Comparison of ENCODE assay signal across 2 cellular contexts in the genomic region with DNA sequence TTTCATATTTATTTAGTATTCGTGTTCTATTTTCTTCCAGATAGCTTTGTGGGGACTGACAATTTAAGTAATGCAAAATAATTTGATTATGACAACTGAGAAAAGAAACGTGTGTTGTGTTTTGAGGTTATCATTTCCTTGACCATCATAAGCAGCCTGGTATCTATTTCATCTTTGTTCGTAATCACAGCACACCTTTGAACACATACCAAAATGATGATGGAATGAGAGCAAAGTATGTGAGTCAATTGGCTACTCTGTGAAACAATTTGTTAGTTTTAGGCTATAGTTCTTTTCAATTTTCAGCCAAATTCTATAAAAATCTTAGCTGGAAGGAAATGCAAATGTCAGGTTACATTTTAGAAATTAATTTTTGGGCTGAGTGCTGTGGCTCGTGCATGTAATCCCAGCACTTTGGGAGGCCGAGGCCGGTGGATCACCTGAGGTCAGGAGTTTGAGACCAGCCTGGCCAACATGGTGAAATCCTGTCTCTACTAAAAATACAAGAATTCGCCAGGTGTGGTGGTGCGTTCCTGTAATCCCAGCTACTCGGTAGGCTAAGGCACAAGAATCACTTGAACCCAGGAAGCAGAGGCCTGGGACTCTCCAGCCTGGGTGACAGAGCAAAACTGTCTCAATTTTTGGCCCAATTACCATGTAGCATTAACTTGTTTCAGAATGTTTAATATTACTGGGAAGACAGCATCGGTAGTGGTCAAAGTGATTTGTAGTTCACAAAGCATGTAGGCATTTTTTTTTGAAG.
TF ChIP-seq lines count a peak whose summit lies in the region.

No MANE protein-coding gene starts in this region.

TF ChIP-seq in HepG2, 621 proteins besides CTCF, POLR2A, EP300 and RAD21:
- TF ChIP-seq BRCA1 (CRISPR knock-in tag; IDR thresholded peaks at IDR 0.05) (no peak), ZNF501 (CRISPR knock-in tag; IDR thresholded peaks at IDR 0.05) (no peak), ZFP91 (CRISPR knock-in tag; IDR thresholded peaks at IDR 0.05; ENCODE audit: borderline replicate concordance) (no peak), ZNF34 (CRISPR knock-in tag; IDR thresholded peaks at IDR 0.05; ENCODE audit: borderline replicate concordance) (no peak)
- TF ChIP-seq, protein P1, sequence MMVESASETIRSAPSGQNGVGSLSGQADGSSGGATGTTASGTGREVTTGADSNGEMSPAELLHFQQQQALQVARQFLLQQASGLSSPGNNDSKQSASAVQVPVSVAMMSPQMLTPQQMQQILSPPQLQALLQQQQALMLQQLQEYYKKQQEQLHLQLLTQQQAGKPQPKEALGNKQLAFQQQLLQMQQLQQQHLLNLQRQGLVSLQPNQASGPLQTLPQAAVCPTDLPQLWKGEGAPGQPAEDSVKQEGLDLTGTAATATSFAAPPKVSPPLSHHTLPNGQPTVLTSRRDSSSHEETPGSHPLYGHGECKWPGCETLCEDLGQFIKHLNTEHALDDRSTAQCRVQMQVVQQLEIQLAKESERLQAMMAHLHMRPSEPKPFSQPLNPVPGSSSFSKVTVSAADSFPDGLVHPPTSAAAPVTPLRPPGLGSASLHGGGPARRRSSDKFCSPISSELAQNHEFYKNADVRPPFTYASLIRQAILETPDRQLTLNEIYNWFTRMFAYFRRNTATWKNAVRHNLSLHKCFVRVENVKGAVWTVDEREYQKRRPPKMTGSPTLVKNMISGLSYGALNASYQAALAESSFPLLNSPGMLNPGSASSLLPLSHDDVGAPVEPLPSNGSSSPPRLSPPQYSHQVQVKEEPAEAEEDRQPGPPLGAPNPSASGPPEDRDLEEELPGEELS (CRISPR knock-in tag; IDR thresholded peaks at IDR 0.05) = no peak

TF ChIP-seq in endothelial cell of umbilical vein, 7 proteins besides CTCF, POLR2A, EP300 and RAD21:
- TF ChIP-seq EZH2 (IDR thresholded peaks at IDR 0.05; ENCODE audit: borderline replicate concordance, low read depth, low read length, severe bottlenecking) = no peak
TF ChIP-seq in endothelial cell of umbilical vein: peak in this region for 0.
